Comparison of ENCODE assay signal across 16 cellular contexts in genomic region chr1:104072915-104073371, GRCh38.
"Had no signal": no experiment of that assay in that cellular context is flagged by ENCODE, and none has a peak within 500 bp of the region (broad histone marks: within the 10 kb centered on the region; RNA-seq: fewer than 3 reads in every experiment).

No MANE protein-coding gene starts in this region.

- H3K27ac Mint-ChIP-seq: activated CD4-positive, alpha-beta memory T cell treated with anti-CD3 and anti-CD28 coated beads for 36 hours; activated naive CD8-positive, alpha-beta T cell treated with anti-CD3 and anti-CD28 coated beads for 36 hours; endodermal cell; nephron progenitor cell; stimulated activated naive CD8-positive, alpha-beta T cell treated with anti-CD3 and anti-CD28 coated beads, Interleukin-15, Interleukin-2, amounts not matched to agents 100 ng/mL and 50 ng/mL, for 24 hours had no signal

- H3K27me3 Mint-ChIP-seq: activated CD4-positive, alpha-beta memory T cell treated with anti-CD3 and anti-CD28 coated beads for 36 hours; activated naive CD8-positive, alpha-beta T cell treated with anti-CD3 and anti-CD28 coated beads for 36 hours; stimulated activated naive CD8-positive, alpha-beta T cell treated with anti-CD3 and anti-CD28 coated beads, Interleukin-15, Interleukin-2, amounts not matched to agents 100 ng/mL and 50 ng/mL, for 24 hours had no signal

- H3K9me3 ChIP-seq: esophagus muscularis mucosa had no signal

- H3K4me1 ChIP-seq: esophagus muscularis mucosa had no signal

- H3K27ac ChIP-seq: brain microvascular endothelial cell, esophagus muscularis mucosa had no signal

- H3K36me3 Mint-ChIP-seq: activated CD4-positive, alpha-beta memory T cell treated with anti-CD3 and anti-CD28 coated beads for 36 hours; activated naive CD8-positive, alpha-beta T cell treated with anti-CD3 and anti-CD28 coated beads for 36 hours had no signal

- DNase-seq: activated CD4-positive, alpha-beta memory T cell treated with anti-CD3 and anti-CD28 coated beads for 36 hours; activated gamma-delta T cell treated with Interleukin-2 at 50 U/mL for 16 hours; activated naive CD8-positive, alpha-beta T cell treated with anti-CD3 and anti-CD28 coated beads for 36 hours; activated T-cell treated with anti-CD3 and anti-CD28 coated beads, Interleukin-2, amount 50 U/mL, for 48 hours; brain microvascular endothelial cell; cerebellar nuclear complex; dermis blood vessel endothelial cell; endodermal cell; head of caudate nucleus; left ventricle myocardium superior; mesendoderm; nephron progenitor cell; stimulated activated CD4-positive, alpha-beta T cell treated with anti-CD3 and anti-CD28 coated beads, Interleukin-4, amount 100 ng/mL, for 24 hours; T-helper 9 cell had no signal

- H3K4me3 Mint-ChIP-seq: activated CD4-positive, alpha-beta memory T cell treated with anti-CD3 and anti-CD28 coated beads for 36 hours; activated naive CD8-positive, alpha-beta T cell treated with anti-CD3 and anti-CD28 coated beads for 36 hours; endodermal cell; nephron progenitor cell; stimulated activated naive CD8-positive, alpha-beta T cell treated with anti-CD3 and anti-CD28 coated beads, Interleukin-15, Interleukin-2, amounts not matched to agents 100 ng/mL and 50 ng/mL, for 24 hours had no signal

- H3K4me3 ChIP-seq: esophagus muscularis mucosa had no signal

- ATAC-seq: left ventricle myocardium superior had no signal

- H3K9me3 Mint-ChIP-seq: endodermal cell, nephron progenitor cell had no signal

- H3K36me3 ChIP-seq: brain microvascular endothelial cell, esophagus muscularis mucosa had no signal

- H3K27me3 ChIP-seq: brain microvascular endothelial cell, esophagus muscularis mucosa had no signal

- H3K4me1 Mint-ChIP-seq: activated naive CD8-positive, alpha-beta T cell treated with anti-CD3 and anti-CD28 coated beads for 36 hours; nephron progenitor cell had no signal
